Comparison of ENCODE assay signal across 15 cellular contexts in the genomic region with DNA sequence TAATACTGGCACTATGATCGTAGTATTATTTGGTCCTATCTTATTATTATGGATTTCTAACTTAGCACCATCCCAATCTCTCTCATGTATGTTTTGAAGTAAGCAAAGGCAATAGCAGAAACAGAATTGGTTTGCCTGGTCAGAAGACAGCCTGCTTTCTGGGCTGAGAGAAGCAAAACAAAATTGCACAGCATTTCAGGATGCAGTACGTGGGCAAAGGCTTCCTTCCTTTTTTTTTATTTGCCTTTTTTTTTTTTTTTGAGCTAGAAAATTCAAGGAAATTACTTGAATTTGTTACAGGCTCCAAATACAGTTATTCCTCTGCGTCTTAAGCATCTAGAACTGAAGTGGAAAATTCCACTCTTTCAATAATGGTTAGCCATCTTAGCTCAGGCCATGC.
"Had no signal": no experiment of that assay in that cellular context is flagged by ENCODE, and none has a peak within 500 bp of the region (broad histone marks: within the 10 kb centered on the region; RNA-seq: fewer than 3 reads in every experiment).

No MANE protein-coding gene starts in this region.

- H3K9me3 ChIP-seq: gastrocnemius medialis, right atrium auricular region, vagina had no signal

- H3K36me3 ChIP-seq: gastrocnemius medialis, right atrium auricular region, vagina had no signal

- H3K4me1 ChIP-seq: gastrocnemius medialis, right atrium auricular region, vagina had no signal

- H3K27ac ChIP-seq: hepatocyte, vagina had no signal

- H3K27me3 ChIP-seq: gastrocnemius medialis, hepatocyte, right atrium auricular region, vagina had no signal

- DNase-seq: activated CD4-positive, alpha-beta T cell treated with anti-CD3 and anti-CD28 coated beads for 4 hours; activated CD8-positive, alpha-beta memory T cell treated with anti-CD3 and anti-CD28 coated beads, Interleukin-2, amount 50 U/mL, for 48 hours; activated CD8-positive, alpha-beta T cell treated with anti-CD3 and anti-CD28 coated beads, Interleukin-2, amount 10 ng/mL, durations not matched to agents 7 days and 5 days; activated naive CD4-positive, alpha-beta T cell; activated naive CD8-positive, alpha-beta T cell treated with anti-CD3 and anti-CD28 coated beads, Interleukin-2, amount 50 U/mL, for 24 hours; gastrocnemius medialis; kidney glomerular epithelial cell; midbrain; naive thymus-derived CD4-positive, alpha-beta T cell; small intestine; T-helper 9 cell had no signal

- H3K4me3 ChIP-seq: gastrocnemius medialis, hepatocyte, lung, right atrium auricular region, vagina had no signal
